In the genomic region with DNA sequence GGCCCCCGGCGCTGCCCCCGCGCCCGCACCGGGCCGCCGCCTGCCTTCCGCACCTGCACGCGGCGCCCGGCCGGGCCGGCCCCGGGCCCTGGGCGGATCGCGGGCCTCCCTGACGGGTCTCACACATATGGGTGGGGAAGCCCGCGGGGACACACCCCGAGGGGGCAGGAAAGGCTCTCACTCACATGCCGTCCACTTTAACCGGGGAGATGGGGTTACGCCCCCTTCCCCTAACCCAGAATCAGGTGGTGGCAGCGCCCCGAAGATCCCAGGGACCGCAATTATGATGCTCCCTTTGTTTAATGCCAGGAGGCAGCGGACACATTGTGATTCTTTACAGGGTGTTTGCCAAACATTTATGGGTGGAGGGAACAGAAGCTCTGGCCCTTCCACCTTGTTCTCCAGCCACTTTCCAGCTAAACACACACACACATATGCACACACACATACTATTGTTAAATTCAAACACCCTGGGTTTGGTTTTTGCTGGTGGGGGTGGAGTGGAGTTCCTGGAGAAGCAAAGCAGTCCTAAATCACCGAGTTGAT, we compare ENCODE assay signal across 3 cellular contexts.
TF ChIP-seq lines count a peak whose summit lies in the region.

No MANE protein-coding gene starts in this region.

TF ChIP-seq in SK-N-SH, 30 proteins besides CTCF, POLR2A, EP300 and RAD21 (continued from another document):
- TF ChIP-seq, protein P1, sequence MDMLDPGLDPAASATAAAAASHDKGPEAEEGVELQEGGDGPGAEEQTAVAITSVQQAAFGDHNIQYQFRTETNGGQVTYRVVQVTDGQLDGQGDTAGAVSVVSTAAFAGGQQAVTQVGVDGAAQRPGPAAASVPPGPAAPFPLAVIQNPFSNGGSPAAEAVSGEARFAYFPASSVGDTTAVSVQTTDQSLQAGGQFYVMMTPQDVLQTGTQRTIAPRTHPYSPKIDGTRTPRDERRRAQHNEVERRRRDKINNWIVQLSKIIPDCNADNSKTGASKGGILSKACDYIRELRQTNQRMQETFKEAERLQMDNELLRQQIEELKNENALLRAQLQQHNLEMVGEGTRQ (IDR thresholded peaks at IDR 0.05; ENCODE audit: borderline replicate concordance, low read depth, low read length) = no peak

TF ChIP-seq in SK-N-SH treated with all-trans-retinoic acid at 6 μM for 48 hours, 23 proteins besides CTCF, POLR2A, EP300 and RAD21 (continued from another document):
- TF ChIP-seq, protein P2, sequence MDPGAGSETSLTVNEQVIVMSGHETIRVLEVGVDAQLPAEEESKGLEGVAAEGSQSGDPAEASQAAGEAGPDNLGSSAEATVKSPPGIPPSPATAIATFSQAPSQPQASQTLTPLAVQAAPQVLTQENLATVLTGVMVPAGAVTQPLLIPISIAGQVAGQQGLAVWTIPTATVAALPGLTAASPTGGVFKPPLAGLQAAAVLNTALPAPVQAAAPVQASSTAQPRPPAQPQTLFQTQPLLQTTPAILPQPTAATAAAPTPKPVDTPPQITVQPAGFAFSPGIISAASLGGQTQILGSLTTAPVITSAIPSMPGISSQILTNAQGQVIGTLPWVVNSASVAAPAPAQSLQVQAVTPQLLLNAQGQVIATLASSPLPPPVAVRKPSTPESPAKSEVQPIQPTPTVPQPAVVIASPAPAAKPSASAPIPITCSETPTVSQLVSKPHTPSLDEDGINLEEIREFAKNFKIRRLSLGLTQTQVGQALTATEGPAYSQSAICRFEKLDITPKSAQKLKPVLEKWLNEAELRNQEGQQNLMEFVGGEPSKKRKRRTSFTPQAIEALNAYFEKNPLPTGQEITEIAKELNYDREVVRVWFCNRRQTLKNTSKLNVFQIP (CRISPR knock-in tag; IDR thresholded peaks at IDR 0.05; ENCODE audit: borderline replicate concordance, low read depth) = no peak
- TF ChIP-seq SNAI2 (CRISPR knock-in tag; IDR thresholded peaks at IDR 0.05) (no peak), ISL1 (CRISPR knock-in tag; IDR thresholded peaks at IDR 0.05) (no peak), ESRRG (CRISPR knock-in tag; IDR thresholded peaks at IDR 0.05) (no peak), ARNTL (CRISPR knock-in tag; IDR thresholded peaks at IDR 0.05; ENCODE audit: borderline replicate concordance, low read depth) (no peak), ZFP3 (CRISPR knock-in tag; IDR thresholded peaks at IDR 0.05) (no peak)
- TF ChIP-seq, protein P3, sequence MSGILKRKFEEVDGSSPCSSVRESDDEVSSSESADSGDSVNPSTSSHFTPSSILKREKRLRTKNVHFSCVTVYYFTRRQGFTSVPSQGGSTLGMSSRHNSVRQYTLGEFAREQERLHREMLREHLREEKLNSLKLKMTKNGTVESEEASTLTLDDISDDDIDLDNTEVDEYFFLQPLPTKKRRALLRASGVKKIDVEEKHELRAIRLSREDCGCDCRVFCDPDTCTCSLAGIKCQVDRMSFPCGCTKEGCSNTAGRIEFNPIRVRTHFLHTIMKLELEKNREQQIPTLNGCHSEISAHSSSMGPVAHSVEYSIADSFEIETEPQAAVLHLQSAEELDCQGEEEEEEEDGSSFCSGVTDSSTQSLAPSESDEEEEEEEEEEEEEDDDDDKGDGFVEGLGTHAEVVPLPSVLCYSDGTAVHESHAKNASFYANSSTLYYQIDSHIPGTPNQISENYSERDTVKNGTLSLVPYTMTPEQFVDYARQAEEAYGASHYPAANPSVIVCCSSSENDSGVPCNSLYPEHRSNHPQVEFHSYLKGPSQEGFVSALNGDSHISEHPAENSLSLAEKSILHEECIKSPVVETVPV (CRISPR knock-in tag; IDR thresholded peaks at IDR 0.05) = no peak
- TF ChIP-seq, protein P4, sequence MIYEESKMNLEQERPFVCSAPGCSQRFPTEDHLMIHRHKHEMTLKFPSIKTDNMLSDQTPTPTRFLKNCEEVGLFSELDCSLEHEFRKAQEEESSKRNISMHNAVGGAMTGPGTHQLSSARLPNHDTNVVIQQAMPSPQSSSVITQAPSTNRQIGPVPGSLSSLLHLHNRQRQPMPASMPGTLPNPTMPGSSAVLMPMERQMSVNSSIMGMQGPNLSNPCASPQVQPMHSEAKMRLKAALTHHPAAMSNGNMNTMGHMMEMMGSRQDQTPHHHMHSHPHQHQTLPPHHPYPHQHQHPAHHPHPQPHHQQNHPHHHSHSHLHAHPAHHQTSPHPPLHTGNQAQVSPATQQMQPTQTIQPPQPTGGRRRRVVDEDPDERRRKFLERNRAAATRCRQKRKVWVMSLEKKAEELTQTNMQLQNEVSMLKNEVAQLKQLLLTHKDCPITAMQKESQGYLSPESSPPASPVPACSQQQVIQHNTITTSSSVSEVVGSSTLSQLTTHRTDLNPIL (CRISPR knock-in tag; IDR thresholded peaks at IDR 0.05; ENCODE audit: low read depth) = no peak

TF ChIP-seq in WTC11, 78 proteins besides CTCF, POLR2A, EP300 and RAD21 (continued from another document):
- TF ChIP-seq NR3C1 (CRISPR knock-in tag; conservative IDR thresholded peaks at IDR 0.05; ENCODE audit: low read depth) (no peak), NR1H2 (CRISPR knock-in tag; IDR thresholded peaks at IDR 0.05) (no peak), GTF2I (CRISPR knock-in tag; conservative IDR thresholded peaks at IDR 0.05) (no peak), ESRRA (CRISPR knock-in tag; IDR thresholded peaks at IDR 0.05; ENCODE audit: borderline replicate concordance) (no peak), ZNF121 (CRISPR knock-in tag; IDR thresholded peaks at IDR 0.05) (no peak), ZBTB21 (CRISPR knock-in tag; IDR thresholded peaks at IDR 0.05; ENCODE audit: borderline replicate concordance) (no peak), ELF4 (CRISPR knock-in tag; IDR thresholded peaks at IDR 0.05; ENCODE audit: low read depth) (no peak), SMAD4 (CRISPR knock-in tag; IDR thresholded peaks at IDR 0.05) (no peak), MYBL2 (CRISPR knock-in tag; IDR thresholded peaks at IDR 0.05) (no peak)
- TF ChIP-seq, protein P5, sequence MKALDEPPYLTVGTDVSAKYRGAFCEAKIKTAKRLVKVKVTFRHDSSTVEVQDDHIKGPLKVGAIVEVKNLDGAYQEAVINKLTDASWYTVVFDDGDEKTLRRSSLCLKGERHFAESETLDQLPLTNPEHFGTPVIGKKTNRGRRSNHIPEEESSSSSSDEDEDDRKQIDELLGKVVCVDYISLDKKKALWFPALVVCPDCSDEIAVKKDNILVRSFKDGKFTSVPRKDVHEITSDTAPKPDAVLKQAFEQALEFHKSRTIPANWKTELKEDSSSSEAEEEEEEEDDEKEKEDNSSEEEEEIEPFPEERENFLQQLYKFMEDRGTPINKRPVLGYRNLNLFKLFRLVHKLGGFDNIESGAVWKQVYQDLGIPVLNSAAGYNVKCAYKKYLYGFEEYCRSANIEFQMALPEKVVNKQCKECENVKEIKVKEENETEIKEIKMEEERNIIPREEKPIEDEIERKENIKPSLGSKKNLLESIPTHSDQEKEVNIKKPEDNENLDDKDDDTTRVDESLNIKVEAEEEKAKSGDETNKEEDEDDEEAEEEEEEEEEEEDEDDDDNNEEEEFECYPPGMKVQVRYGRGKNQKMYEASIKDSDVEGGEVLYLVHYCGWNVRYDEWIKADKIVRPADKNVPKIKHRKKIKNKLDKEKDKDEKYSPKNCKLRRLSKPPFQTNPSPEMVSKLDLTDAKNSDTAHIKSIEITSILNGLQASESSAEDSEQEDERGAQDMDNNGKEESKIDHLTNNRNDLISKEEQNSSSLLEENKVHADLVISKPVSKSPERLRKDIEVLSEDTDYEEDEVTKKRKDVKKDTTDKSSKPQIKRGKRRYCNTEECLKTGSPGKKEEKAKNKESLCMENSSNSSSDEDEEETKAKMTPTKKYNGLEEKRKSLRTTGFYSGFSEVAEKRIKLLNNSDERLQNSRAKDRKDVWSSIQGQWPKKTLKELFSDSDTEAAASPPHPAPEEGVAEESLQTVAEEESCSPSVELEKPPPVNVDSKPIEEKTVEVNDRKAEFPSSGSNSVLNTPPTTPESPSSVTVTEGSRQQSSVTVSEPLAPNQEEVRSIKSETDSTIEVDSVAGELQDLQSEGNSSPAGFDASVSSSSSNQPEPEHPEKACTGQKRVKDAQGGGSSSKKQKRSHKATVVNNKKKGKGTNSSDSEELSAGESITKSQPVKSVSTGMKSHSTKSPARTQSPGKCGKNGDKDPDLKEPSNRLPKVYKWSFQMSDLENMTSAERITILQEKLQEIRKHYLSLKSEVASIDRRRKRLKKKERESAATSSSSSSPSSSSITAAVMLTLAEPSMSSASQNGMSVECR (CRISPR knock-in tag; IDR thresholded peaks at IDR 0.05; ENCODE audit: borderline replicate concordance) = no peak
- TF ChIP-seq, protein P6, sequence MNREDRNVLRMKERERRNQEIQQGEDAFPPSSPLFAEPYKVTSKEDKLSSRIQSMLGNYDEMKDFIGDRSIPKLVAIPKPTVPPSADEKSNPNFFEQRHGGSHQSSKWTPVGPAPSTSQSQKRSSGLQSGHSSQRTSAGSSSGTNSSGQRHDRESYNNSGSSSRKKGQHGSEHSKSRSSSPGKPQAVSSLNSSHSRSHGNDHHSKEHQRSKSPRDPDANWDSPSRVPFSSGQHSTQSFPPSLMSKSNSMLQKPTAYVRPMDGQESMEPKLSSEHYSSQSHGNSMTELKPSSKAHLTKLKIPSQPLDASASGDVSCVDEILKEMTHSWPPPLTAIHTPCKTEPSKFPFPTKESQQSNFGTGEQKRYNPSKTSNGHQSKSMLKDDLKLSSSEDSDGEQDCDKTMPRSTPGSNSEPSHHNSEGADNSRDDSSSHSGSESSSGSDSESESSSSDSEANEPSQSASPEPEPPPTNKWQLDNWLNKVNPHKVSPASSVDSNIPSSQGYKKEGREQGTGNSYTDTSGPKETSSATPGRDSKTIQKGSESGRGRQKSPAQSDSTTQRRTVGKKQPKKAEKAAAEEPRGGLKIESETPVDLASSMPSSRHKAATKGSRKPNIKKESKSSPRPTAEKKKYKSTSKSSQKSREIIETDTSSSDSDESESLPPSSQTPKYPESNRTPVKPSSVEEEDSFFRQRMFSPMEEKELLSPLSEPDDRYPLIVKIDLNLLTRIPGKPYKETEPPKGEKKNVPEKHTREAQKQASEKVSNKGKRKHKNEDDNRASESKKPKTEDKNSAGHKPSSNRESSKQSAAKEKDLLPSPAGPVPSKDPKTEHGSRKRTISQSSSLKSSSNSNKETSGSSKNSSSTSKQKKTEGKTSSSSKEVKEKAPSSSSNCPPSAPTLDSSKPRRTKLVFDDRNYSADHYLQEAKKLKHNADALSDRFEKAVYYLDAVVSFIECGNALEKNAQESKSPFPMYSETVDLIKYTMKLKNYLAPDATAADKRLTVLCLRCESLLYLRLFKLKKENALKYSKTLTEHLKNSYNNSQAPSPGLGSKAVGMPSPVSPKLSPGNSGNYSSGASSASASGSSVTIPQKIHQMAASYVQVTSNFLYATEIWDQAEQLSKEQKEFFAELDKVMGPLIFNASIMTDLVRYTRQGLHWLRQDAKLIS (CRISPR knock-in tag; IDR thresholded peaks at IDR 0.05; ENCODE audit: borderline replicate concordance) = no peak
